8 cellular contexts compared by ENCODE assay signal in the genomic region with DNA sequence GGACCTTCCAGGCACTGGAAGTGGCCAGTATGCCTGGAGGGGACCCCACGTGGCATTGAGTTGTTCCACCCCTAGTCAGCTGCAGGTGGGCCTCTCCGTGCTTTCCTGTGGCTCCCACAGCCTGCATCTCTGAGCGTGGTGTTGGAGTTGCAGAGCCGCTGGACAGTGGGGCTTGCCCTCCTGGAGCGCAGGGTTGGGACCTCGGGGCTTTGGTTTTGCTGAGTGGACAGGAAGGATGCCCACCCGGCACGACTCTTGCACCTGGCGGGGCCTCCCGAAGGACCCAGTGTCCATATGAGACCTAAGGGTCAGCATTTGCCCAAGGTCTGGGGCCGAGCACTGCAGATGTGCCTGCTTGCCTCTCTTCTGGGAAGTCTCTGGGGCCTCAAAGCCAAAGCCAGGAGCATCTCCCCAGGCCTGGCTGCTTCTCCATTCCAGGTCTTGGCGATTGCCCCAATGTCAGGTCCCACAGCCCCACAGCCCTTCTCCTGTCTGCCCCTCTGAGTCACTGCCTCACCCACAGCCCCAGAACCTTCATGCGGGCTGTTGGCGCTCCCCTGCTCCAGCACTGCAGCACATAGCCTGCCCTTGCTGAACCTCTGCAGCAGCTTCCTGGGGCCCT. TPM values are rescaled to one million over a fixed set of nuclear protein-coding genes. Genes with fewer than 3 reads are reported as not detected.
DNase-seq lines count a peak whose midpoint lies in the region; ATAC-seq and TF ChIP-seq lines count a peak whose summit lies in the region.

No MANE protein-coding gene starts in this region.

- CTCF ChIA-PET in HCT116 (lab: Charles Lee) = no interaction called here

- POLR2A ChIA-PET in HCT116 (lab: Charles Lee) = no interaction called here

- H3K4me1 ChIP-seq in HCT116 (ENCODE audit: control insufficient read depth in 1 of 2, insufficient read depth in 2 of 2, low read length in 2 of 2) (peaks cover 8 to 17% of the 10 kb centered on the region in 2 experiments; a peak in 3 of 4 replicates), ascending aorta (peaks cover 4 to 15% of the 10 kb centered on the region in 2 donors), lung (ENCODE audit: control insufficient read depth in 2 of 2, insufficient read depth in 2 of 2, low read length in 2 of 2) (peaks cover 0 to 21% of the 10 kb centered on the region in 2 donors), uterus (peaks cover 0 to 21% of the 10 kb centered on the region in 2 donors)

- peak overlapping the region; percentile 65 for H3K9ac ChIP-seq in HCT116 (ENCODE audit: low read length)

- peak; percentile 34 for DNase-seq in 8988T
- DNase-seq in HCT116 (ENCODE audit: low read depth, low spot score) = no peak
- DNase-seq in ascending aorta (ENCODE audit: low spot score in 2 of 2) = no peak
- DNase-seq in lung (ENCODE audit: low spot score) = no peak
- no peak for DNase-seq in uterus
- no peak for DNase-seq in NCI-H446 treated with DMSO at 0.1 percent for 48 hours (lab: John Stamatoyannopoulos, UW)
- no peak for DNase-seq in NCI-H2196 treated with DMSO at 0.1 percent for 48 hours (lab: John Stamatoyannopoulos, UW; ENCODE audit: unreplicated experiment)

- no TSS peak for BruUV-seq in HCT116 (replicated peaks; lab: Mats Ljungman, UMichigan)

- RAD21 ChIA-PET in HCT116 (lab: Charles Lee; ENCODE audit: low non-redundant PET in 1 of 2, low total read pairs in 2 of 2, uncharacterized antibody in 2 of 2, unreplicated experiment in 2 of 2) = no interaction called here

- H3K36me3 ChIP-seq in HCT116 (ENCODE audit: control insufficient read depth in 1 of 2, insufficient read depth in 2 of 2, low read length in 2 of 2) (no peaks in the 10 kb centered on the region), ascending aorta (no peaks in the 10 kb centered on the region), lung (ENCODE audit: control insufficient read depth in 2 of 2, insufficient read depth in 2 of 2, low read length in 2 of 2) (no peaks in the 10 kb centered on the region), uterus (no peaks in the 10 kb centered on the region)

- TF ChIP-seq RAD21 in HCT116 (IDR thresholded peaks at IDR 0.05; ENCODE audit: low read depth) = no peak

- no peak overlapping the region for H2AFZ ChIP-seq in HCT116 (ENCODE audit: low read depth, low read length, poor library complexity, severe bottlenecking)

- TF ChIP-seq POLR2A in HCT116 (IDR thresholded peaks at IDR 0.05; ENCODE audit: borderline replicate concordance, extremely low read depth, insufficient read depth, insufficient read length) (no peak), uterus (IDR thresholded peaks at IDR 0.05) (no peak)

- no peaks in the 10 kb centered on the region for H3K9me3 ChIP-seq in HCT116 (ENCODE audit: control insufficient read depth in 1 of 2, insufficient read depth in 1 of 2, low read depth in 1 of 2, low read length in 2 of 2)
- no peaks in the 10 kb centered on the region for H3K9me3 ChIP-seq in ascending aorta
- no peaks in the 10 kb centered on the region for H3K9me3 ChIP-seq in lung (ENCODE audit: control insufficient read depth in 2 of 2, insufficient read depth in 1 of 2, low read length in 1 of 2)
- no peaks in the 10 kb centered on the region for H3K9me3 ChIP-seq in uterus

- H3K4me3 ChIP-seq in HCT116 (replicated peaks in 1 of 2; ENCODE audit: low read depth in 1 of 2, low read length in 2 of 2) = peak overlapping the region; percentile 72 to 88
- peak overlapping the region; percentile 84 to 88 for H3K4me3 ChIP-seq in ascending aorta
- peak overlapping the region; percentile 78 for H3K4me3 ChIP-seq in lung
- peak overlapping the region; percentile 64 to 80 for H3K4me3 ChIP-seq in uterus

- H3K27me3 ChIP-seq in HCT116 (ENCODE audit: insufficient read depth, low read length) (no peaks in the 10 kb centered on the region), ascending aorta (no peaks in the 10 kb centered on the region), lung (ENCODE audit: control insufficient read depth, insufficient read depth) (no peaks in the 10 kb centered on the region), uterus (no peaks in the 10 kb centered on the region)

- H3K4me2 ChIP-seq in HCT116 (ENCODE audit: low read length) = peak overlapping the region; percentile 85

- TF ChIP-seq CTCF in HCT116 (IDR thresholded peaks at IDR 0.05 in 2 of 3, conservative IDR thresholded peaks at IDR 0.05 in 1 of 3; ENCODE audit: borderline replicate concordance in 1 of 3, insufficient read depth in 1 of 3, low read depth in 2 of 3, low read length in 2 of 3) = no peak
- TF ChIP-seq CTCF in ascending aorta (IDR thresholded peaks at IDR 0.05) = no peak
- TF ChIP-seq CTCF in lung (IDR thresholded peaks at IDR 0.05; ENCODE audit: control extremely low read depth, extremely low read depth) = no peak
- no peak for TF ChIP-seq CTCF in uterus (IDR thresholded peaks at IDR 0.05)

- H3K9me2 ChIP-seq in HCT116 (ENCODE audit: insufficient read depth) = no peaks in the 10 kb centered on the region

- intact Hi-C loops in HCT116 (cut with micrococcal nuclease) (loop anchor here (2.0 kb wide), 1 partner anchor 15 kb away; a partner anchor contains a TSS), ascending aorta (cut with DNase I) (loop anchor here (10.0 kb wide), 1 partner anchor 71 kb away; a partner anchor contains a TSS), uterus (cut with DNase I; ENCODE audit: low total_unique reads) (no loop called here)

- H3K79me2 ChIP-seq in HCT116 (ENCODE audit: insufficient read depth, low read length) = peaks cover 50% of the 10 kb centered on the region

- H3K27ac ChIP-seq in HCT116 (ENCODE audit: low read depth, low read length) (peak overlapping the region; percentile 73), ascending aorta (peak overlapping the region in 1 of 2 donors; percentile 68), lung (ENCODE audit: low read depth in 1 of 2, low read length in 1 of 2) (peak overlapping the region in 1 of 2 donors; percentile 71), uterus (peak overlapping the region; percentile 72 to 80)

- ATAC-seq in HCT116 (no peak), lung (ENCODE audit: insufficient read depth, low FRiP score) (no peak), HG03469 (IDR thresholded peaks at IDR 0.05; ENCODE audit: unreplicated experiment) (no peak)

- 61 to 71% methylated on average over 14 of the region's 14 CpGs for WGBS in lung, 2 donors

- no peaks in the 10 kb centered on the region for H4K20me1 ChIP-seq in HCT116 (ENCODE audit: insufficient read depth)

TF ChIP-seq in HCT116, 20 proteins besides CTCF, POLR2A, EP300 and RAD21 (continues in another document):
- TF ChIP-seq ZFX (IDR thresholded peaks at IDR 0.05) (no peak), CEBPB (IDR thresholded peaks at IDR 0.05; ENCODE audit: low read depth) (no peak), SIN3A (IDR thresholded peaks at IDR 0.05; ENCODE audit: low read depth) (no peak), YY1 (IDR thresholded peaks at IDR 0.05; ENCODE audit: extremely low read depth, insufficient replicate concordance, low read depth, low read length) (no peak), ELF1 (IDR thresholded peaks at IDR 0.05; ENCODE audit: borderline replicate concordance, low read depth) (no peak), FOSL1 (IDR thresholded peaks at IDR 0.05; ENCODE audit: low read depth) (no peak), SP1 (IDR thresholded peaks at IDR 0.05; ENCODE audit: low read depth) (no peak), CBX3 (IDR thresholded peaks at IDR 0.05; ENCODE audit: low read depth) (no peak), JUND (IDR thresholded peaks at IDR 0.05) (no peak), POLR2AphosphoS5 (IDR thresholded peaks at IDR 0.05; ENCODE audit: low read depth, low read length) (no peak), EGR1 (IDR thresholded peaks at IDR 0.05; ENCODE audit: low read depth) (no peak), SRF (IDR thresholded peaks at IDR 0.05; ENCODE audit: low read depth) (no peak), EZH2 (IDR thresholded peaks at IDR 0.05) (no peak), TCF7L2 (IDR thresholded peaks at IDR 0.05; ENCODE audit: borderline replicate concordance, extremely low read depth, insufficient read depth, insufficient read length) (no peak)
- TF ChIP-seq, protein P1, sequence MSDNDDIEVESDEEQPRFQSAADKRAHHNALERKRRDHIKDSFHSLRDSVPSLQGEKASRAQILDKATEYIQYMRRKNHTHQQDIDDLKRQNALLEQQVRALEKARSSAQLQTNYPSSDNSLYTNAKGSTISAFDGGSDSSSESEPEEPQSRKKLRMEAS (IDR thresholded peaks at IDR 0.05) = no peak
- TF ChIP-seq, protein P2, sequence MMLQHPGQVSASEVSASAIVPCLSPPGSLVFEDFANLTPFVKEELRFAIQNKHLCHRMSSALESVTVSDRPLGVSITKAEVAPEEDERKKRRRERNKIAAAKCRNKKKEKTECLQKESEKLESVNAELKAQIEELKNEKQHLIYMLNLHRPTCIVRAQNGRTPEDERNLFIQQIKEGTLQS (IDR thresholded peaks at IDR 0.05) = no peak
- TF ChIP-seq, protein P3, sequence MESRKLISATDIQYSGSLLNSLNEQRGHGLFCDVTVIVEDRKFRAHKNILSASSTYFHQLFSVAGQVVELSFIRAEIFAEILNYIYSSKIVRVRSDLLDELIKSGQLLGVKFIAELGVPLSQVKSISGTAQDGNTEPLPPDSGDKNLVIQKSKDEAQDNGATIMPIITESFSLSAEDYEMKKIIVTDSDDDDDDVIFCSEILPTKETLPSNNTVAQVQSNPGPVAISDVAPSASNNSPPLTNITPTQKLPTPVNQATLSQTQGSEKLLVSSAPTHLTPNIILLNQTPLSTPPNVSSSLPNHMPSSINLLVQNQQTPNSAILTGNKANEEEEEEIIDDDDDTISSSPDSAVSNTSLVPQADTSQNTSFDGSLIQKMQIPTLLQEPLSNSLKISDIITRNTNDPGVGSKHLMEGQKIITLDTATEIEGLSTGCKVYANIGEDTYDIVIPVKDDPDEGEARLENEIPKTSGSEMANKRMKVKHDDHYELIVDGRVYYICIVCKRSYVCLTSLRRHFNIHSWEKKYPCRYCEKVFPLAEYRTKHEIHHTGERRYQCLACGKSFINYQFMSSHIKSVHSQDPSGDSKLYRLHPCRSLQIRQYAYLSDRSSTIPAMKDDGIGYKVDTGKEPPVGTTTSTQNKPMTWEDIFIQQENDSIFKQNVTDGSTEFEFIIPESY (IDR thresholded peaks at IDR 0.05; ENCODE audit: extremely low read depth, insufficient replicate concordance, low read length) = no peak

RNA-seq across cellular contexts. Expression of a gene that starts 1.5 kb away (rescaled TPM):
- total RNA-seq in HCT116 (2021; ENCODE audit: unreplicated experiment) (75.5 TPM), ascending aorta (153 TPM), lung (10 to 100 TPM; 57.8 to 84.2 TPM), uterus (100 to 1,000 TPM in 1 of 4 donors, 10 to 100 TPM in 3; 37.1 to 116 (median 52.2) TPM)
- polyA plus RNA-seq in HCT116 (2012) = 53.6 and 63.4 TPM in 2 replicates
- 10 to 100 TPM; 37.9 to 87.2 TPM for polyA plus RNA-seq in lung

RNA-seq across cellular contexts. Expression of a gene that starts 15.3 kb away (rescaled TPM):
- 41.2 TPM for total RNA-seq in HCT116 (2021; ENCODE audit: unreplicated experiment)
- 17.4 and 17.7 TPM in 2 replicates for polyA plus RNA-seq in HCT116 (2012)
- 60.9 TPM for total RNA-seq in ascending aorta
- total RNA-seq in lung = 10 to 100 TPM; 44.0 to 55.3 TPM
- 10 to 100 TPM; 14.2 to 30.4 TPM for polyA plus RNA-seq in lung
- 10 to 100 TPM in 3 of 4 donors, 1 to 10 TPM in 1; 9.7 to 77.7 (median 61.3) TPM for total RNA-seq in uterus
